15 cellular contexts compared by ENCODE assay signal in the genomic region with DNA sequence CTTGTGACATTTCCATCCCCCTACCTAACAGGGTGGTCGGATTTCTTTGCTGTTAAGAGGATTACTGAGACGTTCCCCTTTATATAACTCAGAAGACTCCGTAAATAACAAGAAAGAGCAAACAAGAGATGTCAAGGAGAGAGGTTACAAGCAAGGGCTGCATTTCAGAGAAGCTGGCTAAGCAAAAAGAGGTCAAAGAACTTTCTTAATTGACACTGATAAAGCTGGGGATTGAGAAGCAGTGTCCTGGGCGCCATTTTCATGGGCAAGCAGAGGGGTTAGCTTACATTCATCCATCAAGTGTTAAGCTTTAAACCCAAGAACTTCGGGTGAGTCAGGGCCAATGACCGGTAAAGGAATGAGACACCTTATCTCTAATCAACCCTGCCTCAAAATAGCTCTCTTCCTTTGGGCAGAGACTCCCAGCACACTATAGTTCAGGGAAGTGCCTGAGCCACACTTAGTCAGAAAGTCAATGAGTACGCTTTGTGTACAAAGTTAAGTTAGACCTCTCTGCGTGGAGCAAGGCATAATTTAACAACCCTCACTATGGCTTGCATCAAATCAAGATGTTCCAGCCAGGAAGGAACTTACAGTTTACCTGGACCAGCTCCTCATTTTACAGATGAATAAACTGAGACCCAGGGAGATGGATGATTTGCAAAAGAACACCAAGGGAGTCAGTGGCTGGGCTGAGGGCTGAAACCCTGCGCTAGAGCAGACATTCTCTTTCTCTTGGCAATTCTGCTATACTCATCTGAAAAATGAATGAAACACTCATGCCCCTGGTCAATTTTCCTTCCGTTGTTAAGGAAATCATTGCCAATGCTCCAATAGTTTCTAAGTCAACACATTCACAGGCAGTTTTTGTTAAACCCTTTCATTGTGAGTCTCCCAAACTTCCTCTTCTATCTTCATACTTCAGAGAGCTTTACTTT. TPM values are rescaled to one million over a fixed set of nuclear protein-coding genes. Genes with fewer than 3 reads are reported as not detected.
DNase-seq lines count a peak whose midpoint lies in the region; ATAC-seq and TF ChIP-seq lines count a peak whose summit lies in the region.
"Had no signal": no experiment of that assay in that cellular context is flagged by ENCODE, and none has a peak within 500 bp of the region (broad histone marks: within the 10 kb centered on the region; RNA-seq: fewer than 3 reads in every experiment).

No MANE protein-coding gene starts in this region.

- peak overlapping the region; percentile 83 for H3K27ac Mint-ChIP-seq in endodermal cell
- no peak overlapping the region for H3K27ac Mint-ChIP-seq in activated CD4-positive, alpha-beta T cell treated with anti-CD3 and anti-CD28 coated beads for 36 hours
- H3K27ac Mint-ChIP-seq: effector memory CD8-positive, alpha-beta T cell; type B pancreatic cell had no signal

- no peak for TF ChIP-seq RAD21 in liver (IDR thresholded peaks at IDR 0.05)

- H3K36me3 ChIP-seq in endodermal cell (ENCODE audit: control insufficient read depth, insufficient read depth, low read length) (no peaks in the 10 kb centered on the region), liver (ENCODE audit: control insufficient read depth in 4 of 4, insufficient read depth in 3 of 4, low read depth in 1 of 4, low read length in 3 of 4) (no peaks in the 10 kb centered on the region)

- peaks cover 6% of the 10 kb centered on the region for H3K36me3 Mint-ChIP-seq in endodermal cell (ENCODE audit: low read depth)
- H3K36me3 Mint-ChIP-seq in activated CD4-positive, alpha-beta T cell treated with anti-CD3 and anti-CD28 coated beads for 36 hours (ENCODE audit: low read depth): no peaks in the 10 kb centered on the region
- H3K36me3 Mint-ChIP-seq: type B pancreatic cell had no signal

- H3K27me3 Mint-ChIP-seq in endodermal cell (ENCODE audit: insufficient read depth): no peaks in the 10 kb centered on the region
- no peaks in the 10 kb centered on the region for H3K27me3 Mint-ChIP-seq in activated CD4-positive, alpha-beta T cell treated with anti-CD3 and anti-CD28 coated beads for 36 hours
- H3K27me3 Mint-ChIP-seq: effector memory CD8-positive, alpha-beta T cell; type B pancreatic cell had no signal

- peak; percentile 85 for DNase-seq in A172 (ENCODE audit: low spot score)
- DNase-seq in NCI-H226: peak; percentile 86
- no peak for DNase-seq in endodermal cell
- no peak for DNase-seq in activated CD4-positive, alpha-beta T cell treated with anti-CD3 and anti-CD28 coated beads for 36 hours
- DNase-seq in NCI-H2196 treated with DMSO at 0.1 percent for 48 hours (lab: John Stamatoyannopoulos, UW; ENCODE audit: unreplicated experiment): no peak
- no peak for DNase-seq in activated CD8-positive, alpha-beta memory T cell treated with anti-CD3 and anti-CD28 coated beads for 24 hours
- DNase-seq: effector memory CD8-positive, alpha-beta T cell; H9; KG1 had no signal

- peaks cover 7% of the 10 kb centered on the region for H3K4me1 ChIP-seq in endodermal cell (ENCODE audit: control insufficient read depth, insufficient read depth, low read length)
- H3K4me1 ChIP-seq in liver (ENCODE audit: control insufficient read depth in 4 of 4, insufficient read depth in 4 of 4, low read length in 3 of 4): peaks cover 0 to 17% (median 8%) of the 10 kb centered on the region in 4 donors

- no peaks in the 10 kb centered on the region for H3K27me3 ChIP-seq in endodermal cell (ENCODE audit: control insufficient read depth, insufficient read depth, low read length, poor library complexity, severe bottlenecking)
- no peaks in the 10 kb centered on the region for H3K27me3 ChIP-seq in liver (ENCODE audit: control insufficient read depth in 4 of 4, insufficient read depth in 4 of 4, low read length in 3 of 4)

- intact Hi-C loops in activated CD4-positive, alpha-beta T cell treated with anti-CD3 and anti-CD28 coated beads for 36 hours (cut with DNase I, micrococcal nuclease): no loop called here

- WGBS in endodermal cell (ENCODE audit: insufficient coverage in 1 of 2, insufficient read length in 1 of 2), 2 experiments: 72 to 75% methylated on average over 5 to 10 of the region's 10 CpGs
- WGBS in liver: 72% methylated on average over 10 of the region's 10 CpGs

- H3K9me3 Mint-ChIP-seq in endodermal cell: peaks cover 7% of the 10 kb centered on the region
- no peaks in the 10 kb centered on the region for H3K9me3 Mint-ChIP-seq in activated CD4-positive, alpha-beta T cell treated with anti-CD3 and anti-CD28 coated beads for 36 hours (ENCODE audit: low read depth)
- H3K9me3 Mint-ChIP-seq: effector memory CD8-positive, alpha-beta T cell; H9; type B pancreatic cell had no signal

- H3K9ac ChIP-seq in endodermal cell (ENCODE audit: extremely low read depth, low read length, poor library complexity, severe bottlenecking): no peak overlapping the region
- H3K9ac ChIP-seq in liver (ENCODE audit: low read depth in 1 of 2, low read length in 2 of 2): no peak overlapping the region

- peaks cover 10% of the 10 kb centered on the region for H3K9me3 ChIP-seq in endodermal cell (ENCODE audit: control insufficient read depth, low read length)
- H3K9me3 ChIP-seq in liver (ENCODE audit: control insufficient read depth in 4 of 4, low read length in 3 of 4): no peaks in the 10 kb centered on the region

- CTCF ChIA-PET in activated CD4-positive, alpha-beta T cell treated with anti-CD3 and anti-CD28 coated beads for 36 hours (lab: Charles Lee): interaction anchor here (0.7 to 3.5 kb wide), 5 partner anchors 10 to 64 kb away, joined by 3 to 25 read pairs (median 4); no protein-coding TSS in a partner anchor

- peaks cover 55% of the 10 kb centered on the region for H3K4me1 Mint-ChIP-seq in endodermal cell
- peaks cover 7% of the 10 kb centered on the region for H3K4me1 Mint-ChIP-seq in activated CD4-positive, alpha-beta T cell treated with anti-CD3 and anti-CD28 coated beads for 36 hours

- H3K27ac ChIP-seq in endodermal cell (ENCODE audit: low read depth, low read length): no peak overlapping the region
- H3K27ac ChIP-seq in liver (ENCODE audit: low read depth in 1 of 2, low read length in 2 of 2): no peak overlapping the region
- H3K27ac ChIP-seq: RWPE1, skin epidermis had no signal

- no peak overlapping the region for H3K4me3 Mint-ChIP-seq in endodermal cell
- H3K4me3 Mint-ChIP-seq in activated CD4-positive, alpha-beta T cell treated with anti-CD3 and anti-CD28 coated beads for 36 hours: no peak overlapping the region
- H3K4me3 Mint-ChIP-seq: effector memory CD8-positive, alpha-beta T cell; H9; type B pancreatic cell had no signal

- no peak for TF ChIP-seq CTCF in endodermal cell (conservative IDR thresholded peaks at IDR 0.05)
- no peak for TF ChIP-seq CTCF in liver (IDR thresholded peaks at IDR 0.05; ENCODE audit: low read depth, low read length, missing input control)

- H3K4me3 ChIP-seq in endodermal cell (ENCODE audit: low read length) (peak overlapping the region; percentile 48), liver (ENCODE audit: low read depth in 1 of 3, low read length in 3 of 3) (no peak overlapping the region)
- H3K4me3 ChIP-seq: GM12878, skin epidermis had no signal

- no peak for ATAC-seq in activated CD4-positive, alpha-beta T cell treated with anti-CD3 and anti-CD28 coated beads for 36 hours
- no peak for ATAC-seq in GM19328 (IDR thresholded peaks at IDR 0.05; ENCODE audit: unreplicated experiment)
- ATAC-seq: effector memory CD8-positive, alpha-beta T cell; GM12878 had no signal

- POLR2A ChIA-PET in activated CD4-positive, alpha-beta T cell treated with anti-CD3 and anti-CD28 coated beads for 36 hours (lab: Charles Lee): no interaction called here

TF ChIP-seq in liver, 16 proteins besides CTCF, POLR2A, EP300 and RAD21 (continues in another document):
- TF ChIP-seq, protein P1, sequence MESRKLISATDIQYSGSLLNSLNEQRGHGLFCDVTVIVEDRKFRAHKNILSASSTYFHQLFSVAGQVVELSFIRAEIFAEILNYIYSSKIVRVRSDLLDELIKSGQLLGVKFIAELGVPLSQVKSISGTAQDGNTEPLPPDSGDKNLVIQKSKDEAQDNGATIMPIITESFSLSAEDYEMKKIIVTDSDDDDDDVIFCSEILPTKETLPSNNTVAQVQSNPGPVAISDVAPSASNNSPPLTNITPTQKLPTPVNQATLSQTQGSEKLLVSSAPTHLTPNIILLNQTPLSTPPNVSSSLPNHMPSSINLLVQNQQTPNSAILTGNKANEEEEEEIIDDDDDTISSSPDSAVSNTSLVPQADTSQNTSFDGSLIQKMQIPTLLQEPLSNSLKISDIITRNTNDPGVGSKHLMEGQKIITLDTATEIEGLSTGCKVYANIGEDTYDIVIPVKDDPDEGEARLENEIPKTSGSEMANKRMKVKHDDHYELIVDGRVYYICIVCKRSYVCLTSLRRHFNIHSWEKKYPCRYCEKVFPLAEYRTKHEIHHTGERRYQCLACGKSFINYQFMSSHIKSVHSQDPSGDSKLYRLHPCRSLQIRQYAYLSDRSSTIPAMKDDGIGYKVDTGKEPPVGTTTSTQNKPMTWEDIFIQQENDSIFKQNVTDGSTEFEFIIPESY (IDR thresholded peaks at IDR 0.05): no peak
- TF ChIP-seq TAF1 (conservative IDR thresholded peaks at IDR 0.05): no peak
- TF ChIP-seq NR2F2 (IDR thresholded peaks at IDR 0.05): peak; percentile 60
- no peak for TF ChIP-seq HNF4G (IDR thresholded peaks at IDR 0.05)
- peak; percentile 56 for TF ChIP-seq SP1 (IDR thresholded peaks at IDR 0.05)
- no peak for TF ChIP-seq FOXA2 (IDR thresholded peaks at IDR 0.05)
- TF ChIP-seq, protein P2, sequence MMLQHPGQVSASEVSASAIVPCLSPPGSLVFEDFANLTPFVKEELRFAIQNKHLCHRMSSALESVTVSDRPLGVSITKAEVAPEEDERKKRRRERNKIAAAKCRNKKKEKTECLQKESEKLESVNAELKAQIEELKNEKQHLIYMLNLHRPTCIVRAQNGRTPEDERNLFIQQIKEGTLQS (IDR thresholded peaks at IDR 0.05): no peak
- TF ChIP-seq YY1 (IDR thresholded peaks at IDR 0.05): peak; percentile 34
- TF ChIP-seq MAX (IDR thresholded peaks at IDR 0.05): no peak
- TF ChIP-seq EGR1 (IDR thresholded peaks at IDR 0.05; ENCODE audit: low read depth in 2 of 2): no peak
- peak; percentile 63 to 79 for TF ChIP-seq RXRA (IDR thresholded peaks at IDR 0.05)
- no peak for TF ChIP-seq FOXA1 (IDR thresholded peaks at IDR 0.05)

RNA-seq across cellular contexts. Expression of gene CCNL1, which starts 44.6 kb away (rescaled TPM):
- 69.1 and 75.0 TPM in 2 replicates for total RNA-seq in A172 (2014; rRNA removed; shearing (Covaris generic))
- total RNA-seq in endodermal cell (100 to 1,000 TPM in 1 of 2 donors, 10 to 100 TPM in 1; 97.4 to 128 TPM), liver (100 to 1,000 TPM in 1 of 2 donors, 10 to 100 TPM in 1; 83.7 to 163 TPM)
- polyA plus RNA-seq in endodermal cell (2013, experiment 1 of 2): 100 TPM
- 80.9 TPM for polyA plus RNA-seq in endodermal cell (2013, experiment 2 of 2)
- 100 to 1,000 TPM in 1 of 2 donors, 10 to 100 TPM in 1; 22.7 to 106 TPM for polyA plus RNA-seq in liver
- total RNA-seq in activated CD4-positive, alpha-beta T cell treated with anti-CD3 and anti-CD28 coated beads for 36 hours: 100 to 1,000 TPM; 163 to 215 TPM

Comparison
In these comparisons a context has a peak if more than half of its experiments do, and no peak if none do; other contexts are left out.
1. DNase-seq: peak in A172 (single experiment) and NCI-H226 (single experiment); none in endodermal cell (single experiment), activated CD4-positive, alpha-beta T cell treated with anti-CD3 and anti-CD28 coated beads for 36 hours (single experiment), NCI-H2196 treated with DMSO at 0.1 percent for 48 hours (single experiment) and activated CD8-positive, alpha-beta memory T cell treated with anti-CD3 and anti-CD28 coated beads for 24 hours (single experiment).